In the genomic region with DNA sequence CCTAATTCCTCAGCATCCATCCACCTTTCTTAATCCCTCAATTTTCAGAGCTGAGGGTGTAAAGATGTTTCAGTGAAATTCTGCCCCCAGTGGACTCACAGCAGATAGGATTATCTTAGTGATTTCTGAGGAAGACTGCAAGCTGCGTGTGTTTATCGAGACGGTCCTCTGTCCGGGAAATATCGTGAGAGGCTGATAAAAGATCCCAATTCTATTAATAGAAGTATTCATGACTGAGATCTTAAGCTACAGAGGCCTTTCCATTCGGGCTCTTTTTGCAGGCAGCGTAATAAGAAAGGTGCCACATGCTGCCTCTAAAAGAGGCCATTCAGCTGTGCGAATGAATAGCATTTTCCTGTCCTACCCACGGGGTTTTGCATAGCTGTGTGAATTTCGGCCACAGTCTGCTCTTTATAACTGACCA, we compare ENCODE assay signal across 9 cellular contexts.
DNase-seq lines count a peak whose midpoint lies in the region; TF ChIP-seq lines count a peak whose summit lies in the region.
"Had no signal": no experiment of that assay in that cellular context is flagged by ENCODE, and none has a peak within 500 bp of the region (broad histone marks: within the 10 kb centered on the region; RNA-seq: fewer than 3 reads in every experiment).

No MANE protein-coding gene starts in this region.

- DNase-seq in NCI-H526 (lab: John Stamatoyannopoulos, UW): peak; percentile 2 to 27
- DNase-seq in NCI-H526 treated with DMSO at 0.1 percent for 48 hours (lab: John Stamatoyannopoulos, UW): no peak
- DNase-seq in epithelial cell of esophagus (ENCODE audit: low read depth): no peak
- no peak for DNase-seq in NCI-H1694 (lab: John Stamatoyannopoulos, UW)
- DNase-seq in stomach: no peak
- DNase-seq in activated CD4-positive, alpha-beta T cell treated with anti-CD3 and anti-CD28 coated beads, Interleukin-2, amount 50 U/mL, for 48 hours: no peak

- no peak overlapping the region for H3K4me3 ChIP-seq in OCI-LY1 (ENCODE audit: low read depth, low read length, poor library complexity, severe bottlenecking)
- no peak overlapping the region for H3K4me3 ChIP-seq in epithelial cell of esophagus (ENCODE audit: low read length)
- peak overlapping the region in 1 of 3 donors; percentile 4 for H3K4me3 ChIP-seq in skeletal muscle tissue (ENCODE audit: low read length in 3 of 3)
- no peak overlapping the region for H3K4me3 ChIP-seq in stomach
- H3K4me3 ChIP-seq: BLaER1 had no signal

- H3K79me2 ChIP-seq in OCI-LY1 (ENCODE audit: insufficient read depth, low read length): no peaks in the 10 kb centered on the region

- H3F3A ChIP-seq in OCI-LY1 (ENCODE audit: insufficient read depth, low read length): no peaks in the 10 kb centered on the region

- WGBS in stomach, 5 donors: 70 to 79% (median 75%) methylated on average over 10 of the region's 10 CpGs

- no peak overlapping the region for H2AFZ ChIP-seq in OCI-LY1 (ENCODE audit: low read length)

- TF ChIP-seq POLR2A in stomach (IDR thresholded peaks at IDR 0.05): no peak

- H3K4me2 ChIP-seq in OCI-LY1 (ENCODE audit: low read length): peak overlapping the region; percentile 24; the same call in 1 of the 2 replicates
- H3K4me2 ChIP-seq: BLaER1 had no signal

- H3K9me3 ChIP-seq in OCI-LY1 (ENCODE audit: low read length) (no peaks in the 10 kb centered on the region), skeletal muscle tissue (ENCODE audit: control insufficient read depth in 3 of 3, low read length in 3 of 3) (no peaks in the 10 kb centered on the region), stomach (no peaks in the 10 kb centered on the region)
- H3K9me3 ChIP-seq: BLaER1 had no signal

- no peaks in the 10 kb centered on the region for H3K9me2 ChIP-seq in OCI-LY1 (ENCODE audit: low read depth, low read length)

- H3K27me3 ChIP-seq in OCI-LY1 (ENCODE audit: insufficient read depth, low read length) (no peaks in the 10 kb centered on the region; the same call in 1 of the 2 replicates), skeletal muscle tissue (ENCODE audit: control insufficient read depth in 3 of 3, insufficient read depth in 3 of 3, low read length in 3 of 3) (no peaks in the 10 kb centered on the region), stomach (no peaks in the 10 kb centered on the region)
- H3K27me3 ChIP-seq: BLaER1 had no signal

- no peaks in the 10 kb centered on the region for H3K36me3 ChIP-seq in OCI-LY1 (ENCODE audit: insufficient read depth, low read length)
- peaks cover 0 to 4% (median 0%) of the 10 kb centered on the region in 3 donors for H3K36me3 ChIP-seq in skeletal muscle tissue (ENCODE audit: control insufficient read depth in 3 of 3, insufficient read depth in 3 of 3, low read length in 3 of 3)
- peaks cover 0 to 32% (median 22%) of the 10 kb centered on the region in 4 donors for H3K36me3 ChIP-seq in stomach
- H3K36me3 ChIP-seq: BLaER1 had no signal

- peaks cover 17% of the 10 kb centered on the region for H3K4me1 ChIP-seq in OCI-LY1 (ENCODE audit: insufficient read depth, low read length, severe bottlenecking)
- peaks cover 26 to 33% (median 32%) of the 10 kb centered on the region in 3 donors for H3K4me1 ChIP-seq in skeletal muscle tissue (ENCODE audit: control insufficient read depth in 3 of 3, insufficient read depth in 3 of 3, low read length in 3 of 3)
- peaks cover 0 to 46% (median 11%) of the 10 kb centered on the region in 4 donors for H3K4me1 ChIP-seq in stomach

- intact Hi-C loops in stomach (cut with DNase I; ENCODE audit: low total_unique reads): loop anchor here (10.0 kb wide), 1 partner anchor 84 kb away; no protein-coding TSS in a partner anchor

- TF ChIP-seq CTCF in OCI-LY1 (IDR thresholded peaks at IDR 0.05; ENCODE audit: low read length) (peak; percentile 56), epithelial cell of esophagus (IDR thresholded peaks at IDR 0.05; ENCODE audit: insufficient read depth, low read depth, low read length, missing control alignments) (peak; percentile 29), stomach (IDR thresholded peaks at IDR 0.05) (no peak)

- TF ChIP-seq EP300 in stomach (IDR thresholded peaks at IDR 0.05): no peak

- H4K20me1 ChIP-seq in OCI-LY1 (ENCODE audit: insufficient read depth, low read length): no peaks in the 10 kb centered on the region
- H4K20me1 ChIP-seq: BLaER1 had no signal

- H3K9ac ChIP-seq in OCI-LY1 (ENCODE audit: low read length) (no peak overlapping the region), skeletal muscle tissue (ENCODE audit: low read depth in 1 of 3, low read length in 3 of 3) (peak overlapping the region in 1 of 3 donors; percentile 39)
- H3K9ac ChIP-seq: BLaER1 had no signal

- H3K27ac ChIP-seq in OCI-LY1 (ENCODE audit: low read depth, low read length, poor library complexity, severe bottlenecking) (no peak overlapping the region), skeletal muscle tissue (ENCODE audit: low read depth, low read length) (peak overlapping the region; percentile 63), stomach (peak overlapping the region in 1 of 5 donors; percentile 46)
- H3K27ac ChIP-seq: BLaER1 had no signal

Comparison
In these comparisons a context has a peak if more than half of its experiments do, and no peak if none do; other contexts are left out.
1. DNase-seq: peak in NCI-H526 (2 of 2); none in NCI-H526 treated with DMSO at 0.1 percent for 48 hours (single experiment), epithelial cell of esophagus (single experiment), NCI-H1694 (single experiment), stomach (single experiment) and activated CD4-positive, alpha-beta T cell treated with anti-CD3 and anti-CD28 coated beads, Interleukin-2, amount 50 U/mL, for 48 hours (0 of 2).
2. CTCF ChIP-seq: peak in OCI-LY1 (single experiment) and epithelial cell of esophagus (single experiment); none in stomach (0 of 7).